8 cellular contexts compared by ENCODE assay signal in the genomic region with DNA sequence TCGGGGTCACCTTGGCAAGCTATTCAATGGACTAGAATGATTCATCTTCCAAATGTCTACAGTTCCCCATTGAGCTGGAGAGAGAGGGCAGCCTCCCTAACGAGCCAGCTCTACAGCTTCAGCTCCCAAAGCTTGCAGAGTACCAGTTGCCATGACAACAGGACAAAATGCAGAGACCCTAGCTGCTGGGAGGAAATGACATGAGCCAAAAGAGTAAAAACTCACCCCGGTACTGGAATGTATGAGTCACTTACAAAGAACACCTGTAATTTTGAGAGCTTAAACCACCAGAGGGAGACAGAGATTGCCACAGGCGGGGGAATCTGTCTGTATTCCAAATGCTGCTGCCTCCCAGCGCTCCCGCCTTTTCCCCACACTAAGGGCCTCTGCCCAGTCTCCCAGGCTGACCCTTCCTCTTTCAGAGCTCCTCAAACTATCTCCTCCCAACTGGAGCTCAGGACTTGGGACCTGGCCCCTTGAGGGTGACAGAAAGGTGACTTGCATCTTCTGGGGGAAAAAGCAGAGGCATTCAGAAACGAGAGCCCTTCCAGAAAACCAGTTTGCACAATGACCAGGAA.
DNase-seq lines count a peak whose midpoint lies in the region; TF ChIP-seq lines count a peak whose summit lies in the region.

No MANE protein-coding gene starts in this region.

- H4K20me1 ChIP-seq in Loucy (ENCODE audit: insufficient read depth, low read length, poor library complexity, severe bottlenecking) = no peaks in the 10 kb centered on the region

- H3K27me3 ChIP-seq in Loucy (ENCODE audit: insufficient read depth, low read length, poor library complexity, severe bottlenecking) = no peaks in the 10 kb centered on the region

- no peak overlapping the region for H3K4me3 ChIP-seq in Loucy (ENCODE audit: low read length, poor library complexity, severe bottlenecking)

- H3K36me3 Mint-ChIP-seq in T-helper 1 cell treated with Interleukin-12 subunit alpha and Interleukin-12 subunit beta and Interleukin-4 antibody, amounts not matched to agents 30 μg/mL and 1 μg/mL, for 36 hours (ENCODE audit: low read depth) = no peaks in the 10 kb centered on the region

- DNase-seq in DMS79 treated with DMSO at 0.1 percent for 48 hours (lab: John Stamatoyannopoulos, UW) (peak; percentile 33), DMS79 (lab: John Stamatoyannopoulos, UW) (no peak), HCEC 1CT (peak; percentile 71), amniotic epithelial cell (ENCODE audit: low read depth) (peak; percentile 72), iPS-NIHi11 (ENCODE audit: low spot score) (peak; percentile 85)
- DNase-seq in stimulated activated CD4-positive, alpha-beta T cell treated with anti-CD3 and anti-CD28 coated beads, Interleukin-15, amount 100 ng/mL, for 24 hours = peak; percentile 59

- H3K27me3 Mint-ChIP-seq in T-helper 1 cell treated with Interleukin-12 subunit alpha and Interleukin-12 subunit beta and Interleukin-4 antibody, amounts not matched to agents 30 μg/mL and 1 μg/mL, for 36 hours (ENCODE audit: low read depth) = no peaks in the 10 kb centered on the region

- no peaks in the 10 kb centered on the region for H3K9me3 ChIP-seq in Loucy (ENCODE audit: insufficient read depth, low read depth, low read length)

- H3K36me3 ChIP-seq in Loucy (ENCODE audit: insufficient read depth, low read length) = no peaks in the 10 kb centered on the region

- no peaks in the 10 kb centered on the region for H3K9me2 ChIP-seq in Loucy (replicated peaks; ENCODE audit: low read depth, low read length)

- H3F3A ChIP-seq in Loucy (ENCODE audit: low read depth) = no peaks in the 10 kb centered on the region

- peak overlapping the region; percentile 53 for H3K27ac Mint-ChIP-seq in T-helper 1 cell treated with Interleukin-12 subunit alpha and Interleukin-12 subunit beta and Interleukin-4 antibody, amounts not matched to agents 30 μg/mL and 1 μg/mL, for 36 hours

- H3K4me3 Mint-ChIP-seq in T-helper 1 cell treated with Interleukin-12 subunit alpha and Interleukin-12 subunit beta and Interleukin-4 antibody, amounts not matched to agents 30 μg/mL and 1 μg/mL, for 36 hours = no peak overlapping the region

- peaks cover 8% of the 10 kb centered on the region for H3K4me1 ChIP-seq in Loucy (ENCODE audit: insufficient read depth, low read length, poor library complexity, severe bottlenecking)

- H3K9ac ChIP-seq in Loucy (ENCODE audit: low read depth, low read length, poor library complexity, severe bottlenecking) = no peak overlapping the region

- H3K79me2 ChIP-seq in Loucy (ENCODE audit: insufficient read depth, low read length) = no peaks in the 10 kb centered on the region

- H3K4me1 Mint-ChIP-seq in T-helper 1 cell treated with Interleukin-12 subunit alpha and Interleukin-12 subunit beta and Interleukin-4 antibody, amounts not matched to agents 30 μg/mL and 1 μg/mL, for 36 hours (ENCODE audit: low read depth) = peaks cover 17% of the 10 kb centered on the region

- peak; percentile 83 for TF ChIP-seq CTCF in Loucy (conservative IDR thresholded peaks at IDR 0.05; ENCODE audit: low read length)

- peak overlapping the region; percentile 6 for H3K4me2 ChIP-seq in Loucy (ENCODE audit: low read depth, low read length, poor library complexity, severe bottlenecking)

- H2AFZ ChIP-seq in Loucy (ENCODE audit: low read length) = peak overlapping the region; percentile 66; the same call in 1 of the 2 replicates

- no peaks in the 10 kb centered on the region for H3K9me3 Mint-ChIP-seq in T-helper 1 cell treated with Interleukin-12 subunit alpha and Interleukin-12 subunit beta and Interleukin-4 antibody, amounts not matched to agents 30 μg/mL and 1 μg/mL, for 36 hours
